Comparison of ENCODE assay signal across 25 cellular contexts in genomic region chr2:31381601-31382000, GRCh38. TPM values are rescaled to one million over a fixed set of nuclear protein-coding genes. Genes with fewer than 3 reads are reported as not detected.
"Had no signal": no experiment of that assay in that cellular context is flagged by ENCODE, and none has a peak within 500 bp of the region (broad histone marks: within the 10 kb centered on the region; RNA-seq: fewer than 3 reads in every experiment).

No MANE protein-coding gene starts in this region.

- H3K36me3 Mint-ChIP-seq: activated naive CD4-positive, alpha-beta T cell treated with anti-CD3 and anti-CD28 coated beads, Interleukin-2, amount 50 U/mL, for 72 hours had no signal

- H3K4me1 ChIP-seq: tibial nerve had no signal

- H3K27me3 Mint-ChIP-seq: activated T-cell treated with anti-CD3 and anti-CD28 coated beads, Interleukin-2, amount 50 U/mL, for 24 hours had no signal

- H3K4me1 Mint-ChIP-seq: nephron had no signal

- H3K27ac ChIP-seq: esophagus squamous epithelium, heart right ventricle, left lung, right lobe of liver, tibial nerve, VCaP had no signal

- H3K27me3 ChIP-seq: esophagus squamous epithelium, left lung, right lobe of liver, tibial nerve had no signal

- H3K36me3 ChIP-seq: esophagus squamous epithelium, heart right ventricle, left lung, tibial nerve had no signal

- ATAC-seq: activated CD4-positive, CD25-positive, alpha-beta regulatory T cell treated with anti-CD3 and anti-CD28 coated beads, Interleukin-2, amount 50 U/mL, for 24 hours; activated naive CD4-positive, alpha-beta T cell treated with anti-CD3 and anti-CD28 coated beads, Interleukin-2, amount 50 U/mL, for 72 hours; heart right ventricle; left lung; mucosa of descending colon; right lobe of liver had no signal

- H3K4me3 ChIP-seq: esophagus squamous epithelium, heart right ventricle, left lung, mucosa of descending colon, right lobe of liver, tibial nerve had no signal

- H3K9me3 ChIP-seq: esophagus squamous epithelium, heart right ventricle, left lung, mucosa of descending colon, right lobe of liver had no signal

- H3K4me3 Mint-ChIP-seq: activated T-cell treated with anti-CD3 and anti-CD28 coated beads, Interleukin-2, amount 50 U/mL, for 24 hours; nephron had no signal

- H3K27ac Mint-ChIP-seq: activated naive CD4-positive, alpha-beta T cell treated with anti-CD3 and anti-CD28 coated beads, Interleukin-2, amount 50 U/mL, for 72 hours; activated T-cell treated with anti-CD3 and anti-CD28 coated beads, Interleukin-2, amount 50 U/mL, for 24 hours; nephron had no signal

- H3K9me3 Mint-ChIP-seq: activated naive CD4-positive, alpha-beta T cell treated with anti-CD3 and anti-CD28 coated beads, Interleukin-2, amount 50 U/mL, for 72 hours; activated T-cell treated with anti-CD3 and anti-CD28 coated beads, Interleukin-2, amount 50 U/mL, for 24 hours; nephron had no signal

- DNase-seq: activated CD4-positive, alpha-beta T cell treated with anti-CD3 and anti-CD28 coated beads, Interleukin-2, amount 50 U/mL, for 1 hour; activated CD8-positive, alpha-beta memory T cell treated with anti-CD3 and anti-CD28 coated beads, Interleukin-2, amount 50 U/mL, for 48 hours; activated gamma-delta T cell treated with Interleukin-2 at 50 U/mL for 16 hours; activated T-cell treated with anti-CD3 and anti-CD28 coated beads, Interleukin-2, amount 50 U/mL, for 24 hours; dermis blood vessel endothelial cell; effector memory CD4-positive, alpha-beta T cell; esophagus squamous epithelium; foreskin melanocyte; heart right ventricle; left lung; mucosa of descending colon; posterior cingulate gyrus; right lobe of liver; stimulated activated CD4-positive, alpha-beta T cell treated with anti-CD3 and anti-CD28 coated beads, Interleukin-2, amount 100 ng/mL, for 48 hours; stimulated activated naive CD4-positive, alpha-beta T cell treated with Interleukin-2 at 50 U/mL for 16 hours; T-helper 9 cell had no signal

RNA-seq across cellular contexts. Expression of gene XDH, which starts 32.9 kb away (rescaled TPM):
- total RNA-seq: activated CD8-positive, alpha-beta memory T cell treated with anti-CD3 and anti-CD28 coated beads for 36 hours; activated naive CD4-positive, alpha-beta T cell treated with anti-CD3 and anti-CD28 coated beads, Interleukin-2, amount 50 U/mL, for 72 hours; dermis blood vessel endothelial cell; lung microvascular endothelial cell; skeletal muscle tissue; temporal lobe had no signal
